1 cellular context compared by ENCODE assay signal in the genomic region with DNA sequence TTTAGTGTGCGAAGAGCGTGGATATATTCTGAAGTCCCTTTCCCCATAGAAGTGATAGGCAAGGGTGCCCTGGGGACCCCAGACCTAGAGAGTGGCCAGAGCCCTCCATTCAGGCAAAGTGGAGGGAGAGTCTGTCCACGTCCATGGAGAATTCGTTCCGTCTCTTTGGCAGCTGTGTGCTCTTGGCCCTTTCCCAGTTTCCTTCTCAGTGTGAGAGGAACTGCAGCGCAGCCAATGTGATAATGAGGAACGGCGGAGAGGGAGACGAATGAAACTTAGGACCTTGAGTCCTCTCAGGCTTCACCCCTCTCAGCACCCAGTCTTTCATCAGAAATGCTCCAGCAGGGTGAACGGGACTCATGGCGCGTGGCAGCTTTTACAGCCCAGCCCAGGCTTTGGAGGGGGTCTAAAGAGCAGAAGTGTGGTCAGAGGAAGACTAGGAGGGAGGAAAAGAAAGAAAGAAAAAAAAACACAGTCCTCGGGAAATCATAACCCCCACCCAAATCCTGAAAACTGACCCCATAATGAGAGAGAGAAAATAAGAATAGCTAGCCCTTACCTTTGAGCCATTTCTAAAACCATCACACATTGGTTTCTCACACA.
TF ChIP-seq lines count a peak whose summit lies in the region.

No MANE protein-coding gene starts in this region.

TF ChIP-seq in H1, 55 proteins besides CTCF, POLR2A, EP300 and RAD21 (continued from another document):
- TF ChIP-seq SIX5 (IDR thresholded peaks at IDR 0.05; ENCODE audit: low read depth, low read length) = no peak
TF ChIP-seq in H1: peak in this region for 0.
